Comparison of ENCODE assay signal across 1 cellular context in genomic region chrX:49877397-49878101, GRCh38.
TF ChIP-seq lines count a peak whose summit lies in the region.

No MANE protein-coding gene starts in this region.

TF ChIP-seq in HepG2, 621 proteins besides CTCF, POLR2A, EP300 and RAD21 (continued from another document and continues in another):
- TF ChIP-seq HBP1 (CRISPR knock-in tag; IDR thresholded peaks at IDR 0.05; ENCODE audit: low read depth) (no peak; the same call in 1 of the 2 replicates), ZBTB40 (IDR thresholded peaks at IDR 0.05) (no peak), ZBTB40 (CRISPR knock-in tag; IDR thresholded peaks at IDR 0.05) (peak; percentile 73; the same call in 1 of the 2 replicates), RORA (CRISPR knock-in tag; IDR thresholded peaks at IDR 0.05) (no peak), TEF (CRISPR knock-in tag; IDR thresholded peaks at IDR 0.05) (no peak), SP5 (CRISPR knock-in tag; IDR thresholded peaks at IDR 0.05; ENCODE audit: borderline replicate concordance, low read depth) (peak; percentile 77), THAP9 (CRISPR knock-in tag; IDR thresholded peaks at IDR 0.05; ENCODE audit: borderline replicate concordance) (no peak), ATF1 (CRISPR knock-in tag; IDR thresholded peaks at IDR 0.05) (0 out of 2 replicates have a peak, but pooled peaks have one; percentile 27), TOE1 (CRISPR knock-in tag; IDR thresholded peaks at IDR 0.05) (no peak), TCF12 (IDR thresholded peaks at IDR 0.05) (no peak), TCF12 (CRISPR knock-in tag; IDR thresholded peaks at IDR 0.05) (peak; percentile 65; the same call in 1 of the 2 replicates), KDM3A (CRISPR knock-in tag; IDR thresholded peaks at IDR 0.05; ENCODE audit: low read depth) (no peak), ZNF639 (CRISPR knock-in tag; conservative IDR thresholded peaks at IDR 0.05) (no peak), MED8 (CRISPR knock-in tag; IDR thresholded peaks at IDR 0.05; ENCODE audit: insufficient replicate concordance) (peak; percentile 46), NFE2 (CRISPR knock-in tag; IDR thresholded peaks at IDR 0.05) (no peak), PCBP2 (optimal IDR thresholded peaks at IDR 0.05; ENCODE audit: low read depth, low read length, poor library complexity, severe bottlenecking) (no peak), ZXDC (CRISPR knock-in tag; IDR thresholded peaks at IDR 0.05) (no peak), ZNF10 (CRISPR knock-in tag; IDR thresholded peaks at IDR 0.05; ENCODE audit: borderline replicate concordance, low read depth) (no peak), REL (CRISPR knock-in tag; conservative IDR thresholded peaks at IDR 0.05) (no peak), LBX2 (CRISPR knock-in tag; IDR thresholded peaks at IDR 0.05; ENCODE audit: borderline replicate concordance) (no peak), TCF7L2 (IDR thresholded peaks at IDR 0.05; ENCODE audit: low read depth, low read length) (no peak), HDAC1 (CRISPR knock-in tag; IDR thresholded peaks at IDR 0.05) (no peak), NR2F1 (CRISPR knock-in tag; IDR thresholded peaks at IDR 0.05) (no peak), HDAC6 (IDR thresholded peaks at IDR 0.05; ENCODE audit: low read depth, low read length) (no peak), CENPBD1 (CRISPR knock-in tag; IDR thresholded peaks at IDR 0.05; ENCODE audit: borderline replicate concordance, low read depth) (no peak), ZNF414 (CRISPR knock-in tag; IDR thresholded peaks at IDR 0.05) (no peak; the same call in 1 of the 2 replicates), GRHL1 (CRISPR knock-in tag; conservative IDR thresholded peaks at IDR 0.05) (no peak), MXD4 (CRISPR knock-in tag; IDR thresholded peaks at IDR 0.05) (no peak), ZNF512B (CRISPR knock-in tag; IDR thresholded peaks at IDR 0.05; ENCODE audit: borderline replicate concordance) (no peak)
